1 cellular context compared by ENCODE assay signal in the genomic region with DNA sequence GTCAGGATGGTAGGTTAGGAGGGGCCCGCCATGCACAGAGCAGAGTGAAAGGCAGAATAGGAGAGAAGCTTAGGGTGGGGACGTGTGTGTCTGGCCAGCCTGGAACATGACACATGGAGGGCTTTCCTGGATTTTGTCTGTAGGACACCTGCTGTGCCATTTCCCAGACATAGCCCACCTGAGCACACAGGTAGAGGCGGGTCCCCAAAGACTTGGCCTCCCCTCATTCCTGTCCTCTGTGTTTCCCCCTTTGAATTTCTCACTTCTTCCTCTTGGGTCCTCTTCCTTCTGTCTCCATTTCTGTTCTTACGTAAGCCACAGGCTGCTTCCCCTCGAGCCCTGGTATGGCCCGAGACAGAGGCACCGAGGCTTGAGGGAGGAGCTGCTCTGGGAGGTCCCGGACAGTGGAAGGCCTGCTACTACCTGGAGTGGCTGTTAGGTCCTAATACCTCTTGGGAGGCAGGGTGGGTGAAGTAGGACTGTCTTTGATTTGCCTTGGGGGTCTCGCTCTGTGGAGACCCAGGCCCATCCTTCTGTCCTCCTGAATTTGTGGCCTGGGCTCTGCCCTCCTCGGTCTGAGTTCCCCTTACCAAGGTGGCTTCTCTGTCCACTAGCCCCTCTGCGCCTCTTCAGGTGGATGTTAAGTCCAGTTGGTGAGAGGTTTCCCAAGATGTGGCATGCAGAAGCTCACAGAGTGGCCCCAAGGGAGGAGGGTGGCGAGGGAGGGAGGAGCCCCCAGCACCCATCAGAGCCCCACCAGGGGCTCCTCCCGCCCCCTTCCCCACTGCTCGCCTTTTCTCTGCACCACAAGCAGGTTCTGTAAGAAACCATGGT.
TF ChIP-seq lines count a peak whose summit lies in the region.

No MANE protein-coding gene starts in this region.

TF ChIP-seq in HepG2, 621 proteins besides CTCF, POLR2A, EP300 and RAD21 (continued from another document):
- no peak for TF ChIP-seq SATB2 (CRISPR knock-in tag; IDR thresholded peaks at IDR 0.05)
- no peak for TF ChIP-seq RARA (CRISPR knock-in tag; IDR thresholded peaks at IDR 0.05)
- 0 out of 2 replicates have a peak, but pooled peaks have one; percentile 25 for TF ChIP-seq ZNF296 (CRISPR knock-in tag; conservative IDR thresholded peaks at IDR 0.05)
TF ChIP-seq in HepG2: peak in this region for 9.
